9 cellular contexts compared by ENCODE assay signal in genomic region chr22:39079054-39079453, GRCh38. TPM values are rescaled to one million over a fixed set of nuclear protein-coding genes. Genes with fewer than 3 reads are reported as not detected.
"Had no signal": no experiment of that assay in that cellular context is flagged by ENCODE, and none has a peak within 500 bp of the region (broad histone marks: within the 10 kb centered on the region; RNA-seq: fewer than 3 reads in every experiment).

No MANE protein-coding gene starts in this region.

RNA-seq across cellular contexts. Expression of gene APOBEC3G, which starts 2.0 kb away (rescaled TPM):
- total RNA-seq: SJCRH30 had no signal

RNA-seq across cellular contexts. Expression of gene APOBEC3H, which starts 18.0 kb away (rescaled TPM):
- total RNA-seq: ascending aorta, dermis blood vessel endothelial cell, glomerular endothelial cell, kidney epithelial cell, left lobe of liver, mesenteric fat pad, SJCRH30, skeletal muscle tissue had no signal

RNA-seq across cellular contexts. Expression of gene APOBEC3F, which starts 38.4 kb away (rescaled TPM):
- total RNA-seq: SJCRH30 had no signal

RNA-seq across cellular contexts. Expression of gene APOBEC3D, which starts 58.1 kb away (rescaled TPM):
- total RNA-seq: foreskin keratinocyte, SJCRH30 had no signal
